9 cellular contexts compared by ENCODE assay signal in the genomic region with DNA sequence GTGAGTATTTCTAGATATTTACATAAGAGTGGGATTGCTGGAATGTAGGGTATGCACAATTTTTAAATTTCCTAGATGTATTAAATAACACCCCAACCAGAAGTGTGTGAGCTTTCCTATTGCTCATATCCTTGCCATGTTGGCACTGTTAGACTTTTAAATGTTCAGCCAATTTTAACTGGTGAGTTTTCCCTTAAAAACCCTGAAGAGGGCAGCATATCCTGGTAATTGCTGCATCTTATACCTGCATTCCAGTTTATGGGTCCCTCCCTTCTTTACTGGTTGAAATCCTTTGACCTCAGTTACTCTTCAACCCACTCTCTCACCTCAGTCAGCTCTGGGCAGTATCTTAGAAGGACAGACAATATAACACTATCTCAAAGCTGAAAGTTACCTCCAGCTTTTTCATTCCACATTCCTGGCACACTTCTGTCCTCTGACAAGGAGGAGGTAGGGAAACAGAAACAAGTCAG.
DNase-seq lines count a peak whose midpoint lies in the region; ATAC-seq and TF ChIP-seq lines count a peak whose summit lies in the region.
"Had no signal": no experiment of that assay in that cellular context is flagged by ENCODE, and none has a peak within 500 bp of the region (broad histone marks: within the 10 kb centered on the region; RNA-seq: fewer than 3 reads in every experiment).

No MANE protein-coding gene starts in this region.

- no peak overlapping the region for H2AFZ ChIP-seq in KMS-11 (ENCODE audit: low read depth)

- peaks cover 60% of the 10 kb centered on the region for H3K4me1 Mint-ChIP-seq in brain

- no peak overlapping the region for H3K4me3 ChIP-seq in KMS-11 (IDR thresholded peaks at IDR 0.05; ENCODE audit: insufficient read depth, low read depth, low read length)
- H3K4me3 ChIP-seq: skin epidermis had no signal

- no peaks in the 10 kb centered on the region for H3K36me3 ChIP-seq in KMS-11 (ENCODE audit: insufficient read depth)

- DNase-seq in EH (ENCODE audit: low read depth) (peak; percentile 96), lung microvascular endothelial cell (ENCODE audit: low read depth in 2 of 2) (peak; percentile 91 to 94), amygdala (lab: John Stamatoyannopoulos, UW) (no peak), activated gamma-delta T cell treated with Interleukin-2 at 50 U/mL for 16 hours (no peak), cerebellum (ENCODE audit: low spot score) (no peak)

- H3K9me3 Mint-ChIP-seq in brain, result no peaks in the 10 kb centered on the region

- no peak overlapping the region for H3K4me3 Mint-ChIP-seq in brain

- no peaks in the 10 kb centered on the region for H4K20me1 ChIP-seq in KMS-11 (ENCODE audit: insufficient read depth)

- no peak overlapping the region for H3K27ac ChIP-seq in KMS-11

- no peaks in the 10 kb centered on the region for H3K79me2 ChIP-seq in KMS-11 (ENCODE audit: insufficient read depth, low read depth)

- H3K4me1 ChIP-seq in KMS-11 (ENCODE audit: low read depth, poor library complexity, severe bottlenecking), result peaks cover 24% of the 10 kb centered on the region

- peak overlapping the region in 2 of 5 experiments; percentile 6 to 88 for H3K27ac Mint-ChIP-seq in brain

- H3K9ac ChIP-seq in KMS-11, result no peak overlapping the region

- no peaks in the 10 kb centered on the region for H3K36me3 Mint-ChIP-seq in brain

- H3K4me2 ChIP-seq in KMS-11, result no peak overlapping the region

- no peak for ATAC-seq in HG03439 (IDR thresholded peaks at IDR 0.05; ENCODE audit: unreplicated experiment)

- no peaks in the 10 kb centered on the region for H3K27me3 Mint-ChIP-seq in brain

- no peaks in the 10 kb centered on the region for H3K27me3 ChIP-seq in KMS-11 (ENCODE audit: insufficient read depth, low read depth)

- TF ChIP-seq CTCF in KMS-11 (conservative IDR thresholded peaks at IDR 0.05; ENCODE audit: low read depth, low read length), result peak; percentile 81
- TF ChIP-seq CTCF in brain (conservative IDR thresholded peaks at IDR 0.05), result peak; percentile 49 to 60

Comparison
In these comparisons a context has a peak if more than half of its experiments do, and no peak if none do; other contexts are left out.
1. DNase-seq: peak in EH (single experiment) and lung microvascular endothelial cell (2 of 2); none in amygdala (0 of 56), activated gamma-delta T cell treated with Interleukin-2 at 50 U/mL for 16 hours (single experiment) and cerebellum (single experiment).